In genomic region chr17:28612936-28613872, GRCh38 we compare ENCODE assay signal across 8 cellular contexts. TPM values are rescaled to one million over a fixed set of nuclear protein-coding genes. Genes with fewer than 3 reads are reported as not detected.
DNase-seq lines count a peak whose midpoint lies in the region; ATAC-seq, FAIRE-seq and TF ChIP-seq lines count a peak whose summit lies in the region.

No MANE protein-coding gene starts in this region.

- RAD21 ChIA-PET in GM12878 (lab: Charles Lee; ENCODE audit: unreplicated experiment) = interaction anchor here (0.9 to 3.2 kb wide), 8 partner anchors 14 to 118 kb away, joined by 3 to 24 read pairs (median 8); partner anchors contain the start of genes ALDOC and PIGS

- no peaks in the 10 kb centered on the region for H3K27me3 ChIP-seq in GM06990 (replicated peaks; ENCODE audit: control insufficient read depth, insufficient read depth, low read length)
- no peaks in the 10 kb centered on the region for H3K27me3 ChIP-seq in GM12878 (replicated peaks in 1 of 2; ENCODE audit: control insufficient read depth in 2 of 2, insufficient read depth in 2 of 2, low read length in 1 of 2)

- in situ Hi-C loops in GM12878 (cut with MboI) = no loop called here

- H4K20me1 ChIP-seq in GM12878 (ENCODE audit: control insufficient read depth, insufficient read depth) = no peaks in the 10 kb centered on the region

- intact Hi-C loops in GM12878 (cut with micrococcal nuclease; ENCODE audit: unreplicated experiment) = loop anchor here (1.0 kb wide), 1 partner anchor 65 kb away; no protein-coding TSS in a partner anchor

- FAIRE-seq in GM12878 (lab: Jason Lieb, UNC) = no peak

- ATAC-seq in GM12878 (peak; percentile 87), GM19455 (IDR thresholded peaks at IDR 0.05; ENCODE audit: unreplicated experiment) (no peak)

- TF ChIP-seq EP300 in GM12878 (IDR thresholded peaks at IDR 0.05; ENCODE audit: borderline replicate concordance in 1 of 2, control insufficient read depth in 1 of 2, low read depth in 2 of 2, low read length in 2 of 2) = no peak

- WGBS in GM12878 (ENCODE audit: insufficient coverage, insufficient replicate concordance, low lambda C conversion rate, missing lambda C conversion rate) = 80% methylated on average over 6 of the region's 6 CpGs

- DNase-seq in GM06990 (ENCODE audit: extremely low read depth, insufficient read length) = no peak
- DNase-seq in RKO (ENCODE audit: low spot score) = peak; percentile 18
- DNase-seq in GM12878 (ENCODE audit: low read depth, low spot score) = no peak
- DNase-seq in iPS-NIHi7 (ENCODE audit: extremely low spot score) = peak; percentile 77
- DNase-seq in stimulated activated CD4-positive, alpha-beta T cell treated with anti-CD3 and anti-CD28 coated beads, Interleukin-4, amount 100 ng/mL, for 24 hours = peak; percentile 45
- DNase-seq in GF-D8 (lab: John Stamatoyannopoulos, UW) = no peak

- no peaks in the 10 kb centered on the region for H3K9me3 ChIP-seq in GM12878 (replicated peaks; ENCODE audit: control insufficient read depth, insufficient read depth, low read length)

- H3K4me1 ChIP-seq in GM12878 (ENCODE audit: control insufficient read depth, insufficient read depth, low read length) = no peaks in the 10 kb centered on the region; the same call in none of the 2 replicates

- no TSS peak for BruUV-seq in GM12878 (replicated peaks; lab: Mats Ljungman, UMichigan)

- H3K27ac ChIP-seq in 22Rv1 = no peak overlapping the region
- no peak overlapping the region; the same call in 1 of the 2 replicates for H3K27ac ChIP-seq in GM12878 (ENCODE audit: control insufficient read depth, insufficient read depth)

- H3K36me3 ChIP-seq in GM06990 (ENCODE audit: control insufficient read depth, insufficient read depth, low read length) = peaks cover 27% of the 10 kb centered on the region
- H3K36me3 ChIP-seq in GM12878 (ENCODE audit: control insufficient read depth in 2 of 2, insufficient read depth in 2 of 2, low read length in 1 of 2) = peaks cover 32 to 51% of the 10 kb centered on the region in 2 experiments

- CTCF ChIA-PET in GM12878 (lab: Yijun Ruan, JAX) = interaction anchor here (0.5 to 8.2 kb wide), 19 partner anchors 9 to 120 kb away, joined by 3 to 88 read pairs (median 6); partner anchors contain the start of genes ALDOC, BLTP2, SPAG5 and UNC119

- TF ChIP-seq RAD21 in GM12878 (IDR thresholded peaks at IDR 0.05; ENCODE audit: insufficient read depth, low read depth, low read length) = peak; percentile 69

- H3K4me3 ChIP-seq in GM06990 (replicated peaks; ENCODE audit: low read depth, low read length) = no peak overlapping the region
- no peak overlapping the region for H3K4me3 ChIP-seq in GM12878

- POLR2A ChIA-PET in GM12878 (lab: Charles Lee) = interaction anchor here (0.8 to 2.2 kb wide), 6 partner anchors 13 to 64 kb away, joined by 3 to 12 read pairs (median 4); partner anchors contain the start of gene ALDOC

- 0 out of 2 replicates have a peak, but pooled peaks have one; percentile 5 for TF ChIP-seq POLR2A in GM12878 (IDR thresholded peaks at IDR 0.05; ENCODE audit: low read depth, low read length)

- no peak overlapping the region for H3K9ac ChIP-seq in GM12878 (ENCODE audit: control insufficient read depth, insufficient read depth, low read length)

- H3K79me2 ChIP-seq in GM12878 (ENCODE audit: control insufficient read depth, insufficient read depth, low read length) = no peaks in the 10 kb centered on the region

- TF ChIP-seq CTCF in 22Rv1 (IDR thresholded peaks at IDR 0.05) (peak; percentile 79), GM06990 (IDR thresholded peaks at IDR 0.05; ENCODE audit: insufficient read depth, low read length, poor library complexity, severe bottlenecking) (peak; percentile 76), GM12878 (IDR thresholded peaks at IDR 0.05 in 2 of 3, conservative IDR thresholded peaks at IDR 0.05 in 1 of 3; ENCODE audit: control insufficient read depth in 2 of 3, extremely low read depth in 1 of 3, insufficient read depth in 1 of 3, low read depth in 3 of 3, low read length in 3 of 3) (peak; percentile 62 to 75 (median 69))

- SMC1A ChIA-PET in GM12878 (lab: Charles Lee; ENCODE audit: uncharacterized antibody, unreplicated experiment) = interaction anchor here (1.0 to 2.8 kb wide), 7 partner anchors 7 to 116 kb away, joined by 3 to 18 read pairs (median 5); partner anchors contain the start of gene PIGS

- no peak overlapping the region for H2AFZ ChIP-seq in GM12878 (ENCODE audit: control insufficient read depth, low read depth, low read length)

- no peak overlapping the region for H3K4me2 ChIP-seq in GM12878 (ENCODE audit: control insufficient read depth, insufficient read depth)

RNA-seq across cellular contexts. Expression of gene RSKR, which starts 0.8 kb away (rescaled TPM):
- total RNA-seq in GM12878 (2013; cell fraction: nucleolus; rRNA removed) = 109 and 119 TPM in 2 replicates
- total RNA-seq in GM12878 (2014; rRNA removed) (8.5 and 9.2 TPM in 2 replicates), GM12878 (2014; rRNA removed; fragmentation: Illumina TruSeq; extraction: Trizol) (8.4 and 9.0 TPM in 2 replicates), GM12878 (2021) (11.3 and 13.0 TPM in 2 replicates)
- polyA plus RNA-seq in GM12878 (2011; ENCODE audit: low read depth) = 5.3 TPM
- polyA plus RNA-seq in GM12878 (2011; rRNA removed) (18.6 and 22.4 TPM in 2 replicates), GM12878 (2014; fragmentation: Illumina TruSeq; extraction: Trizol) (12.7 and 13.9 TPM in 2 replicates), GM12878 (2014; fragmentation: Nextera tagmentation; extraction: Ambion mirVana) (1 to 10 TPM in 1 of 2 experiments, under 1 TPM in 1; 0.52 to 1.0 TPM), GM12878 (2014; rRNA removed) (13.2 and 18.0 TPM in 2 replicates), GM12878 (2016; fragmentation: Nextera tagmentation; extraction: Ambion mirVana) (1 to 10 TPM; 1.7 to 3.6 TPM)
- polyA plus RNA-seq in GM12878 (2011; cell fraction: cytosol; rRNA removed) = 12.7 and 16.3 TPM in 2 replicates
- polyA plus RNA-seq in GM12878 (2011; cell fraction: nucleus; rRNA removed) = 103 and 108 TPM in 2 replicates
- polyA plus RNA-seq in GM12878 (2012) = 4.7 and 6.5 TPM in 2 replicates
- 21.1 and 26.9 TPM in 2 replicates for polyA minus RNA-seq in GM12878 (2011; rRNA and poly(A)+ RNA removed)
- 2.7 and 4.6 TPM in 2 replicates for polyA minus RNA-seq in GM12878 (2011; cell fraction: cytosol; rRNA and poly(A)+ RNA removed)
- 28.4 and 39.0 TPM in 2 replicates for polyA minus RNA-seq in GM12878 (2011; cell fraction: nucleus; rRNA and poly(A)+ RNA removed)

RNA-seq across cellular contexts. Expression of gene SPAG5, which starts 14.4 kb away (rescaled TPM):
- 95.7 and 98.8 TPM in 2 replicates for total RNA-seq in GM12878 (2013; cell fraction: nucleolus; rRNA removed)
- total RNA-seq in GM12878 (2014; rRNA removed) = 101 and 102 TPM in 2 replicates
- total RNA-seq in GM12878 (2014; rRNA removed; fragmentation: Illumina TruSeq; extraction: Trizol) = 108 TPM in 2 replicates
- total RNA-seq in GM12878 (2021) = 103 TPM in 2 replicates
- polyA plus RNA-seq in GM12878 (2011; ENCODE audit: low read depth) = 44.0 TPM
- polyA plus RNA-seq in GM12878 (2011; rRNA removed) = 161 and 166 TPM in 2 replicates
- 122 and 127 TPM in 2 replicates for polyA plus RNA-seq in GM12878 (2011; cell fraction: cytosol; rRNA removed)
- polyA plus RNA-seq in GM12878 (2011; cell fraction: nucleus; rRNA removed) = 310 and 371 TPM in 2 replicates
- polyA plus RNA-seq in GM12878 (2012) = 56.6 and 69.1 TPM in 2 replicates
- polyA plus RNA-seq in GM12878 (2014; fragmentation: Illumina TruSeq; extraction: Trizol) = 96.2 and 101 TPM in 2 replicates
- 100 to 1,000 TPM in 1 of 2 experiments, 10 to 100 TPM in 1; 73.5 to 139 TPM for polyA plus RNA-seq in GM12878 (2014; fragmentation: Nextera tagmentation; extraction: Ambion mirVana)
- polyA plus RNA-seq in GM12878 (2014; rRNA removed) = 84.4 and 86.9 TPM in 2 replicates
- polyA plus RNA-seq in GM12878 (2016; fragmentation: Nextera tagmentation; extraction: Ambion mirVana) = 100 to 1,000 TPM; 167 to 171 TPM
- 126 and 150 TPM in 2 replicates for polyA minus RNA-seq in GM12878 (2011; rRNA and poly(A)+ RNA removed)
- 76.2 and 81.5 TPM in 2 replicates for polyA minus RNA-seq in GM12878 (2011; cell fraction: cytosol; rRNA and poly(A)+ RNA removed)
- polyA minus RNA-seq in GM12878 (2011; cell fraction: nucleus; rRNA and poly(A)+ RNA removed) = 168 and 169 TPM in 2 replicates

RNA-seq across cellular contexts. Expression of gene BLTP2, which starts 31.8 kb away (rescaled TPM):
- total RNA-seq in GM12878 (2013; cell fraction: nucleolus; rRNA removed) = 303 and 315 TPM in 2 replicates
- 116 and 120 TPM in 2 replicates for total RNA-seq in GM12878 (2014; rRNA removed)
- 88.7 and 90.4 TPM in 2 replicates for total RNA-seq in GM12878 (2014; rRNA removed; fragmentation: Illumina TruSeq; extraction: Trizol)
- 128 and 151 TPM in 2 replicates for total RNA-seq in GM12878 (2021)
- polyA plus RNA-seq in GM12878 (2011; ENCODE audit: low read depth) = 39.9 TPM
- polyA plus RNA-seq in GM12878 (2011; rRNA removed) = 82.3 and 134 TPM in 2 replicates
- 109 and 139 TPM in 2 replicates for polyA plus RNA-seq in GM12878 (2011; cell fraction: cytosol; rRNA removed)
- polyA plus RNA-seq in GM12878 (2011; cell fraction: nucleus; rRNA removed) = 204 and 214 TPM in 2 replicates
- 43.2 and 50.8 TPM in 2 replicates for polyA plus RNA-seq in GM12878 (2012)
- polyA plus RNA-seq in GM12878 (2014; fragmentation: Illumina TruSeq; extraction: Trizol) = 73.8 and 76.2 TPM in 2 replicates
- 10 to 100 TPM; 14.2 to 16.9 TPM for polyA plus RNA-seq in GM12878 (2014; fragmentation: Nextera tagmentation; extraction: Ambion mirVana)
- 80.0 and 89.3 TPM in 2 replicates for polyA plus RNA-seq in GM12878 (2014; rRNA removed)
- polyA plus RNA-seq in GM12878 (2016; fragmentation: Nextera tagmentation; extraction: Ambion mirVana) = 10 to 100 TPM; 67.2 to 71.5 TPM
- polyA minus RNA-seq in GM12878 (2011; rRNA and poly(A)+ RNA removed) = 275 and 493 TPM in 2 replicates
- 69.5 and 101 TPM in 2 replicates for polyA minus RNA-seq in GM12878 (2011; cell fraction: cytosol; rRNA and poly(A)+ RNA removed)
- 129 and 207 TPM in 2 replicates for polyA minus RNA-seq in GM12878 (2011; cell fraction: nucleus; rRNA and poly(A)+ RNA removed)

RNA-seq across cellular contexts. Expression of gene ALDOC, which starts 36.5 kb away (rescaled TPM):
- total RNA-seq in GM12878 (2013; cell fraction: nucleolus; rRNA removed) = 72.5 and 78.6 TPM in 2 replicates
- total RNA-seq in GM12878 (2014; rRNA removed) (110 and 119 TPM in 2 replicates), GM12878 (2014; rRNA removed; fragmentation: Illumina TruSeq; extraction: Trizol) (55.9 and 62.4 TPM in 2 replicates), GM12878 (2021) (59.9 and 71.4 TPM in 2 replicates)
- polyA plus RNA-seq in GM12878 (2011; ENCODE audit: low read depth) = 279 TPM
- polyA plus RNA-seq in GM12878 (2011; rRNA removed) (109 and 268 TPM in 2 replicates), GM12878 (2014; fragmentation: Illumina TruSeq; extraction: Trizol) (62.1 and 89.8 TPM in 2 replicates), GM12878 (2014; fragmentation: Nextera tagmentation; extraction: Ambion mirVana) (100 to 1,000 TPM in 1 of 2 experiments, 10 to 100 TPM in 1; 66.6 to 107 TPM), GM12878 (2014; rRNA removed) (121 and 140 TPM in 2 replicates), GM12878 (2016; fragmentation: Nextera tagmentation; extraction: Ambion mirVana) (10 to 100 TPM; 16.0 to 19.3 TPM)
- polyA plus RNA-seq in GM12878 (2011; cell fraction: cytosol; rRNA removed) = 315 and 402 TPM in 2 replicates
- 308 and 460 TPM in 2 replicates for polyA plus RNA-seq in GM12878 (2011; cell fraction: nucleus; rRNA removed)
- polyA plus RNA-seq in GM12878 (2012) = 312 and 405 TPM in 2 replicates
- 274 and 308 TPM in 2 replicates for polyA minus RNA-seq in GM12878 (2011; rRNA and poly(A)+ RNA removed)
- polyA minus RNA-seq in GM12878 (2011; cell fraction: cytosol; rRNA and poly(A)+ RNA removed) = 52.6 and 67.9 TPM in 2 replicates
- 59.0 and 74.1 TPM in 2 replicates for polyA minus RNA-seq in GM12878 (2011; cell fraction: nucleus; rRNA and poly(A)+ RNA removed)

RNA-seq across cellular contexts. Expression of gene PIGS, which starts 41.9 kb away (rescaled TPM):
- 125 and 128 TPM in 2 replicates for total RNA-seq in GM12878 (2013; cell fraction: nucleolus; rRNA removed)
- 54.7 and 55.1 TPM in 2 replicates for total RNA-seq in GM12878 (2014; rRNA removed)
- total RNA-seq in GM12878 (2014; rRNA removed; fragmentation: Illumina TruSeq; extraction: Trizol) = 32.8 and 36.0 TPM in 2 replicates
- total RNA-seq in GM12878 (2021) = 71.3 and 73.7 TPM in 2 replicates
- 37.0 TPM for polyA plus RNA-seq in GM12878 (2011; ENCODE audit: low read depth)
- polyA plus RNA-seq in GM12878 (2011; rRNA removed) = 32.2 and 41.7 TPM in 2 replicates
- polyA plus RNA-seq in GM12878 (2011; cell fraction: cytosol; rRNA removed) = 80.6 and 93.3 TPM in 2 replicates
- polyA plus RNA-seq in GM12878 (2011; cell fraction: nucleus; rRNA removed) = 105 and 109 TPM in 2 replicates
- 64.2 and 67.9 TPM in 2 replicates for polyA plus RNA-seq in GM12878 (2012)
- 62.0 and 70.6 TPM in 2 replicates for polyA plus RNA-seq in GM12878 (2014; fragmentation: Illumina TruSeq; extraction: Trizol)
- 10 to 100 TPM; 27.5 to 32.2 TPM for polyA plus RNA-seq in GM12878 (2014; fragmentation: Nextera tagmentation; extraction: Ambion mirVana)
- polyA plus RNA-seq in GM12878 (2014; rRNA removed) = 46.8 and 47.0 TPM in 2 replicates
- polyA plus RNA-seq in GM12878 (2016; fragmentation: Nextera tagmentation; extraction: Ambion mirVana) = 10 to 100 TPM; 67.9 to 71.8 TPM
- 35.0 and 59.7 TPM in 2 replicates for polyA minus RNA-seq in GM12878 (2011; rRNA and poly(A)+ RNA removed)
- 27.9 and 28.9 TPM in 2 replicates for polyA minus RNA-seq in GM12878 (2011; cell fraction: cytosol; rRNA and poly(A)+ RNA removed)
- polyA minus RNA-seq in GM12878 (2011; cell fraction: nucleus; rRNA and poly(A)+ RNA removed) = 28.0 and 40.9 TPM in 2 replicates

Comparison
In these comparisons a context has a peak if more than half of its experiments do, and no peak if none do; other contexts are left out.
1. DNase-seq: peak in RKO (single experiment), iPS-NIHi7 (single experiment) and stimulated activated CD4-positive, alpha-beta T cell treated with anti-CD3 and anti-CD28 coated beads, Interleukin-4, amount 100 ng/mL, for 24 hours (single experiment); none in GM06990 (single experiment), GM12878 (single experiment) and GF-D8 (single experiment).
2. Peak in every context shown above with its lines, with median percentiles within 50 percentile points of each other: CTCF ChIP-seq.